18 cellular contexts compared by ENCODE assay signal in genomic region chr2:121694398-121695178, GRCh38. TPM values are rescaled to one million over a fixed set of nuclear protein-coding genes. Genes with fewer than 3 reads are reported as not detected.
DNase-seq lines count a peak whose midpoint lies in the region; ATAC-seq, FAIRE-seq and TF ChIP-seq lines count a peak whose summit lies in the region.
"Had no signal": no experiment of that assay in that cellular context is flagged by ENCODE, and none has a peak within 500 bp of the region (broad histone marks: within the 10 kb centered on the region; RNA-seq: fewer than 3 reads in every experiment).

No MANE protein-coding gene starts in this region.

- no peaks in the 10 kb centered on the region for H3K9me3 Mint-ChIP-seq in GM23338
- H3K9me3 Mint-ChIP-seq: stimulated activated memory B cell treated with anti-CD40 and anti-IgM and Interleukin-4, amounts not matched to agents 10 μg/mL and 1 μg/mL and 100 μg/mL, for 72 hours had no signal

- H3K4me3 Mint-ChIP-seq in GM23338: no peak overlapping the region
- H3K4me3 Mint-ChIP-seq: stimulated activated memory B cell treated with anti-CD40 and anti-IgM and Interleukin-4, amounts not matched to agents 10 μg/mL and 1 μg/mL and 100 μg/mL, for 72 hours had no signal

- H3K9me2 ChIP-seq in GM23338 (ENCODE audit: insufficient read depth) (no peaks in the 10 kb centered on the region), SK-N-SH (no peaks in the 10 kb centered on the region)

- H3K27me3 Mint-ChIP-seq in GM23338 (ENCODE audit: insufficient read depth, low read depth, poor library complexity): peaks cover 6% of the 10 kb centered on the region

- TF ChIP-seq RAD21 in SK-N-SH (IDR thresholded peaks at IDR 0.05; ENCODE audit: low read length): no peak

- TF ChIP-seq CTCF in GM23338 (conservative IDR thresholded peaks at IDR 0.05; ENCODE audit: low read depth in 2 of 2) (no peak), SK-N-SH (IDR thresholded peaks at IDR 0.05) (no peak)

- peaks cover 12% of the 10 kb centered on the region for H3K4me1 ChIP-seq in GM23338 (ENCODE audit: insufficient read depth)
- H3K4me1 ChIP-seq in SK-N-SH (ENCODE audit: control insufficient read depth in 1 of 2, insufficient read depth in 2 of 2, low read depth in 1 of 2, low read length in 1 of 2): peaks cover 3 to 9% of the 10 kb centered on the region in 2 experiments; a peak in 3 of 4 replicates
- peaks cover 2 to 7% of the 10 kb centered on the region in 2 donors for H3K4me1 ChIP-seq in esophagus (ENCODE audit: control insufficient read depth in 2 of 2, insufficient read depth in 2 of 2, low read length in 1 of 2)
- H3K4me1 ChIP-seq: BE2C, parathyroid adenoma had no signal

- no peak overlapping the region for H3K4me3 ChIP-seq in GM23338
- H3K4me3 ChIP-seq in SK-N-SH (ENCODE audit: low read depth in 2 of 2, low read length in 1 of 2): no peak overlapping the region
- no peak overlapping the region for H3K4me3 ChIP-seq in esophagus (ENCODE audit: low read depth in 1 of 2, low read length in 2 of 2)

- H3K9me3 ChIP-seq in SK-N-SH: no peaks in the 10 kb centered on the region
- no peaks in the 10 kb centered on the region for H3K9me3 ChIP-seq in esophagus (ENCODE audit: control insufficient read depth in 2 of 2, insufficient read depth in 1 of 2, low read depth in 1 of 2, low read length in 1 of 2)
- H3K9me3 ChIP-seq: BE2C had no signal

- no peak for TF ChIP-seq EP300 in SK-N-SH (IDR thresholded peaks at IDR 0.05; ENCODE audit: borderline replicate concordance in 1 of 2, low read depth in 1 of 2, low read length in 1 of 2)

- H3K4me1 Mint-ChIP-seq in GM23338: peaks cover 18% of the 10 kb centered on the region

- POLR2A ChIA-PET in SK-N-SH (lab: Yijun Ruan, JAX): no interaction called here

- 0 out of 2 replicates have a peak overlapping the region, but pooled peaks have one; percentile 56 for H2AFZ ChIP-seq in GM23338
- H2AFZ ChIP-seq in SK-N-SH (ENCODE audit: low read depth): no peak overlapping the region
- H2AFZ ChIP-seq: parathyroid adenoma had no signal

- H3K27ac ChIP-seq in GM23338 (ENCODE audit: low read depth) (peak overlapping the region; percentile 21; the same call in 1 of the 2 replicates), SK-N-SH (ENCODE audit: low read depth in 2 of 2, low read length in 1 of 2) (peak overlapping the region in 1 of 2 experiments; percentile 40; a peak in 1 of 4 replicates), esophagus (ENCODE audit: low read depth in 2 of 2, low read length in 1 of 2) (peak overlapping the region; percentile 49 to 62)
- H3K27ac ChIP-seq: parathyroid adenoma had no signal

- intact Hi-C loops in posterior vena cava (cut with DNase I): no loop called here

- DNase-seq in GM23338 (ENCODE audit: low spot score) (no peak), SK-N-SH (no peak), posterior vena cava (ENCODE audit: low spot score) (peak; percentile 13), T1000 (lab: John Stamatoyannopoulos, UW) (no peak), left lobe of liver (ENCODE audit: low spot score) (no peak), KG1 (lab: John Stamatoyannopoulos, UW) (no peak), GM19239 (ENCODE audit: insufficient read length, low spot score) (no peak)
- DNase-seq: activated T-cell treated with anti-CD3 and anti-CD28 coated beads for 4 hours; amygdala; BE2C; H7; midbrain; NCI-H1930; stimulated activated CD4-positive, alpha-beta T cell treated with anti-CD3 and anti-CD28 coated beads, Interleukin-2, amount 100 ng/mL, for 48 hours had no signal

- no peak for FAIRE-seq in GM19239 (lab: Jason Lieb, UNC)
- FAIRE-seq: endothelial cell of umbilical vein had no signal

- H3K79me2 ChIP-seq in GM23338 (replicated peaks; ENCODE audit: insufficient read depth) (no peaks in the 10 kb centered on the region), SK-N-SH (ENCODE audit: insufficient read depth) (no peaks in the 10 kb centered on the region)
- H3K79me2 ChIP-seq: parathyroid adenoma had no signal

- no peaks in the 10 kb centered on the region for H3K27me3 ChIP-seq in GM23338 (ENCODE audit: insufficient read depth)
- no peaks in the 10 kb centered on the region for H3K27me3 ChIP-seq in SK-N-SH (ENCODE audit: insufficient read depth)
- no peaks in the 10 kb centered on the region for H3K27me3 ChIP-seq in esophagus (ENCODE audit: control insufficient read depth in 1 of 2, insufficient read depth in 2 of 2, low read length in 2 of 2)
- H3K27me3 ChIP-seq: BE2C had no signal

- no peaks in the 10 kb centered on the region for H3K36me3 ChIP-seq in GM23338 (ENCODE audit: insufficient read depth)
- no peaks in the 10 kb centered on the region for H3K36me3 ChIP-seq in SK-N-SH (replicated peaks in 1 of 2; ENCODE audit: control insufficient read depth in 1 of 2, insufficient read depth in 2 of 2, low read length in 1 of 2)
- H3K36me3 ChIP-seq in esophagus (ENCODE audit: control insufficient read depth in 2 of 2, insufficient read depth in 2 of 2, low read length in 1 of 2): no peaks in the 10 kb centered on the region
- H3K36me3 ChIP-seq: BE2C had no signal

- H4K20me1 ChIP-seq in GM23338 (replicated peaks; ENCODE audit: insufficient read depth) (no peaks in the 10 kb centered on the region), SK-N-SH (ENCODE audit: insufficient read depth) (no peaks in the 10 kb centered on the region)

- no peak overlapping the region; the same call in 1 of the 2 replicates for H3K27ac Mint-ChIP-seq in GM23338
- H3K27ac Mint-ChIP-seq: stimulated activated memory B cell treated with anti-CD40 and anti-IgM and Interleukin-4, amounts not matched to agents 10 μg/mL and 1 μg/mL and 100 μg/mL, for 72 hours had no signal

- ATAC-seq in GM23338 (peak; percentile 19), left lobe of liver (no peak)
- ATAC-seq: stimulated activated memory B cell treated with anti-CD40 and anti-IgM and Interleukin-4, amounts not matched to agents 10 μg/mL and 1 μg/mL and 100 μg/mL, for 72 hours had no signal

- no peak overlapping the region for H3K4me2 ChIP-seq in GM23338
- no peak overlapping the region for H3K4me2 ChIP-seq in SK-N-SH

- no peaks in the 10 kb centered on the region for H3F3A ChIP-seq in GM23338 (replicated peaks; ENCODE audit: low read depth)
- peaks cover 12% of the 10 kb centered on the region for H3F3A ChIP-seq in SK-N-SH (replicated peaks; ENCODE audit: insufficient read depth)

- CTCF ChIA-PET in SK-N-SH (lab: Yijun Ruan, JAX): interaction anchor here (1.6 kb wide), 1 partner anchor 99 kb away, joined by 5 read pairs; no protein-coding TSS in a partner anchor

- no peaks in the 10 kb centered on the region for H3K36me3 Mint-ChIP-seq in GM23338 (ENCODE audit: low read depth)
- H3K36me3 Mint-ChIP-seq: stimulated activated memory B cell treated with anti-CD40 and anti-IgM and Interleukin-4, amounts not matched to agents 10 μg/mL and 1 μg/mL and 100 μg/mL, for 72 hours had no signal

- 76% methylated on average over 6 of the region's 6 CpGs for WGBS in SK-N-SH (ENCODE audit: low lambda C conversion rate)
- WGBS in esophagus, 2 donors: 49 to 63% methylated on average over 6 of the region's 6 CpGs

- H3K9ac ChIP-seq in SK-N-SH: no peak overlapping the region
- H3K9ac ChIP-seq: parathyroid adenoma had no signal

TF ChIP-seq in GM23338, 12 proteins besides CTCF, POLR2A, EP300 and RAD21 (continues in another document):
- TF ChIP-seq POLR2AphosphoS5 (IDR thresholded peaks at IDR 0.05; ENCODE audit: low read depth): no peak
- TF ChIP-seq EZH2 (IDR thresholded peaks at IDR 0.05; ENCODE audit: low read depth, unreplicated experiment): no peak
- TF ChIP-seq NANOG (IDR thresholded peaks at IDR 0.05; ENCODE audit: borderline replicate concordance): no peak

TF ChIP-seq in SK-N-SH, 30 proteins besides CTCF, POLR2A, EP300 and RAD21:
- TF ChIP-seq, protein P1, sequence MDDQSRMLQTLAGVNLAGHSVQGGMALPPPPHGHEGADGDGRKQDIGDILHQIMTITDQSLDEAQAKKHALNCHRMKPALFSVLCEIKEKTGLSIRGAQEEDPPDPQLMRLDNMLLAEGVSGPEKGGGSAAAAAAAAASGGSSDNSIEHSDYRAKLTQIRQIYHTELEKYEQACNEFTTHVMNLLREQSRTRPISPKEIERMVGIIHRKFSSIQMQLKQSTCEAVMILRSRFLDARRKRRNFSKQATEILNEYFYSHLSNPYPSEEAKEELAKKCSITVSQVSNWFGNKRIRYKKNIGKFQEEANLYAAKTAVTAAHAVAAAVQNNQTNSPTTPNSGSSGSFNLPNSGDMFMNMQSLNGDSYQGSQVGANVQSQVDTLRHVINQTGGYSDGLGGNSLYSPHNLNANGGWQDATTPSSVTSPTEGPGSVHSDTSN (IDR thresholded peaks at IDR 0.05): peak; percentile 25; the same call in 1 of the 2 replicates
- no peak for TF ChIP-seq RFX5 (IDR thresholded peaks at IDR 0.05; ENCODE audit: low read length)
- no peak for TF ChIP-seq ELF1 (IDR thresholded peaks at IDR 0.05)
- TF ChIP-seq POLR2AphosphoS5 (IDR thresholded peaks at IDR 0.05; ENCODE audit: low read depth, low read length): no peak
- TF ChIP-seq MXI1 (IDR thresholded peaks at IDR 0.05; ENCODE audit: low read depth, low read length): no peak
- TF ChIP-seq FOXJ3 (CRISPR knock-in tag; IDR thresholded peaks at IDR 0.05): no peak
- peak; percentile 31; the same call in 1 of the 2 replicates for TF ChIP-seq FOSL2 (IDR thresholded peaks at IDR 0.05; ENCODE audit: borderline replicate concordance, low read depth)

RNA-seq across cellular contexts. Expression of gene NIFK, which starts 42.1 kb away (rescaled TPM):
- total RNA-seq in GM23338 (2014; rRNA removed; shearing (Covaris generic)): 98.8 and 106 TPM in 2 replicates
- polyA plus RNA-seq in GM23338 (2016; fragmentation: Nextera tagmentation; extraction: Ambion mirVana): 263 and 289 TPM in 2 replicates
- polyA plus RNA-seq in SK-N-SH (2012; rRNA removed): 17.0 and 22.8 TPM in 2 replicates
- polyA plus RNA-seq in SK-N-SH (2012; cell fraction: cytosol; rRNA removed): 27.2 and 43.1 TPM in 2 replicates
- polyA plus RNA-seq in SK-N-SH (2012; cell fraction: nucleus; rRNA removed): 15.2 and 23.2 TPM in 2 replicates
- 10 to 100 TPM; 38.2 to 39.9 TPM for polyA plus RNA-seq in esophagus
- total RNA-seq in posterior vena cava: 10 to 100 TPM; 32.1 to 45.8 TPM
- total RNA-seq in left lobe of liver: 13.2 TPM

RNA-seq across cellular contexts. Expression of gene CLASP1, which starts 45.3 kb away (rescaled TPM):
- total RNA-seq in GM23338 (2014; rRNA removed; shearing (Covaris generic)): 47.9 and 56.3 TPM in 2 replicates
- polyA plus RNA-seq in GM23338 (2016; fragmentation: Nextera tagmentation; extraction: Ambion mirVana) (11.6 and 16.6 TPM in 2 replicates), SK-N-SH (2012; rRNA removed) (4.9 TPM in 2 replicates), esophagus (1 to 10 TPM; 9.1 to 9.8 TPM)
- 5.6 and 6.0 TPM in 2 replicates for polyA plus RNA-seq in SK-N-SH (2012; cell fraction: cytosol; rRNA removed)
- 17.3 and 19.0 TPM in 2 replicates for polyA plus RNA-seq in SK-N-SH (2012; cell fraction: nucleus; rRNA removed)
- total RNA-seq in posterior vena cava (10 to 100 TPM; 50.4 to 55.8 TPM), left lobe of liver (28.3 TPM)
